In genomic region chr13:51845574-51846318, GRCh38 we compare ENCODE assay signal across 2 cellular contexts.
TF ChIP-seq lines count a peak whose summit lies in the region.

No MANE protein-coding gene starts in this region.

TF ChIP-seq in A549, 52 proteins besides CTCF, POLR2A, EP300 and RAD21:
- TF ChIP-seq, protein P1, sequence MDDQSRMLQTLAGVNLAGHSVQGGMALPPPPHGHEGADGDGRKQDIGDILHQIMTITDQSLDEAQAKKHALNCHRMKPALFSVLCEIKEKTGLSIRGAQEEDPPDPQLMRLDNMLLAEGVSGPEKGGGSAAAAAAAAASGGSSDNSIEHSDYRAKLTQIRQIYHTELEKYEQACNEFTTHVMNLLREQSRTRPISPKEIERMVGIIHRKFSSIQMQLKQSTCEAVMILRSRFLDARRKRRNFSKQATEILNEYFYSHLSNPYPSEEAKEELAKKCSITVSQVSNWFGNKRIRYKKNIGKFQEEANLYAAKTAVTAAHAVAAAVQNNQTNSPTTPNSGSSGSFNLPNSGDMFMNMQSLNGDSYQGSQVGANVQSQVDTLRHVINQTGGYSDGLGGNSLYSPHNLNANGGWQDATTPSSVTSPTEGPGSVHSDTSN (IDR thresholded peaks at IDR 0.05), result no peak
- no peak for TF ChIP-seq HES2 (IDR thresholded peaks at IDR 0.05)
- TF ChIP-seq MAFK (IDR thresholded peaks at IDR 0.05; ENCODE audit: partially characterized antibody), result no peak
- TF ChIP-seq TFCP2L1 (CRISPR knock-in tag; IDR thresholded peaks at IDR 0.05), result no peak
- TF ChIP-seq JUNB (IDR thresholded peaks at IDR 0.05), result no peak
- TF ChIP-seq NPAS2 (CRISPR knock-in tag; IDR thresholded peaks at IDR 0.05; ENCODE audit: borderline replicate concordance), result no peak
- TF ChIP-seq FOXS1 (CRISPR knock-in tag; IDR thresholded peaks at IDR 0.05), result no peak
- TF ChIP-seq RNF2 (IDR thresholded peaks at IDR 0.05; ENCODE audit: borderline replicate concordance, low read depth), result no peak
- no peak for TF ChIP-seq CBX8 (IDR thresholded peaks at IDR 0.05)

TF ChIP-seq in IMR-90, 13 proteins besides CTCF, POLR2A, EP300 and RAD21:
- no peak for TF ChIP-seq BHLHE40 (IDR thresholded peaks at IDR 0.05; ENCODE audit: low read depth, low read length)
- no peak for TF ChIP-seq CHD1 (IDR thresholded peaks at IDR 0.05; ENCODE audit: low read depth, low read length)
- no peak for TF ChIP-seq CEBPB (IDR thresholded peaks at IDR 0.05; ENCODE audit: low read depth, low read length)
- no peak for TF ChIP-seq MAZ (IDR thresholded peaks at IDR 0.05; ENCODE audit: borderline replicate concordance, low read depth, low read length)
- TF ChIP-seq SMC3 (IDR thresholded peaks at IDR 0.05; ENCODE audit: low read depth, low read length), result no peak
- no peak for TF ChIP-seq FOS (IDR thresholded peaks at IDR 0.05; ENCODE audit: low read depth, low read length)
- TF ChIP-seq MXI1 (IDR thresholded peaks at IDR 0.05; ENCODE audit: borderline replicate concordance, low read depth, low read length), result no peak
- no peak for TF ChIP-seq RFX5 (IDR thresholded peaks at IDR 0.05; ENCODE audit: low read depth, low read length)
- TF ChIP-seq NFE2L2 (IDR thresholded peaks at IDR 0.05; ENCODE audit: low read depth, low read length), result no peak
- TF ChIP-seq USF2 (IDR thresholded peaks at IDR 0.05; ENCODE audit: low read depth, low read length), result no peak
- no peak for TF ChIP-seq RCOR1 (IDR thresholded peaks at IDR 0.05; ENCODE audit: insufficient replicate concordance, low read length)
- no peak for TF ChIP-seq ELK1 (IDR thresholded peaks at IDR 0.05; ENCODE audit: borderline replicate concordance, low read depth, low read length)
